Comparison of ENCODE assay signal across 29 cellular contexts in genomic region chr2:158207354-158207753, GRCh38.
"Had no signal": no experiment of that assay in that cellular context is flagged by ENCODE, and none has a peak within 500 bp of the region (broad histone marks: within the 10 kb centered on the region; RNA-seq: fewer than 3 reads in every experiment).

No MANE protein-coding gene starts in this region.

- H3K4me1 Mint-ChIP-seq: stimulated activated effector memory CD8-positive, alpha-beta T cell treated with anti-CD3 and anti-CD28 coated beads, Interleukin-12 subunit alpha, Interleukin-12 subunit beta, amount 100 ng/mL, for 72 hours had no signal

- FAIRE-seq: urothelium cell line had no signal

- H3K4me3 ChIP-seq: stomach, suprapubic skin, testis, thoracic aorta, thyroid gland, tibial artery, tibial nerve, transverse colon, upper lobe of left lung, upper lobe of right lung, uterus, vagina had no signal

- DNase-seq: stimulated activated CD4-positive, alpha-beta T cell treated with anti-CD3 and anti-CD28 coated beads, Interleukin-2, amount 100 ng/mL, for 48 hours; stimulated activated CD4-positive, alpha-beta T cell treated with anti-CD3 and anti-CD28 coated beads, Interleukin-4, amount 100 ng/mL, for 1 hour; stimulated activated CD4-positive, alpha-beta T cell treated with anti-CD3 and anti-CD28 coated beads, Interleukin-4, amount 100 ng/mL, for 24 hours; stimulated activated CD4-positive, alpha-beta T cell treated with anti-CD3 and anti-CD28 coated beads, Interleukin-4, amount 100 ng/mL, for 4 hours; stimulated activated CD8-positive, alpha-beta memory T cell treated with anti-CD3 and anti-CD28 coated beads, Interleukin-4, amount 100 ng/mL, for 48 hours; stimulated activated naive B cell treated with anti-CD40 and anti-IgM and Interleukin-4, amounts not matched to agents 10 μg/mL and 1 μg/mL and 100 μg/mL, for 72 hours; stimulated activated naive CD4-positive, alpha-beta T cell; stimulated activated naive CD4-positive, alpha-beta T cell treated with Interleukin-2 at 50 U/mL for 16 hours; stimulated activated naive CD8-positive, alpha-beta T cell treated with anti-CD3 and anti-CD28 coated beads, Interleukin-15, amount 100 ng/mL, for 72 hours; stimulated activated naive CD8-positive, alpha-beta T cell treated with anti-CD3 and anti-CD28 coated beads, Interleukin-15, Interleukin-2, amounts not matched to agents 100 U/mL and 50 U/mL, for 24 hours; stomach; substantia nigra; testis; thyroid gland; tibial artery; transverse colon; trophoblast cell; upper lobe of left lung; upper lobe of right lung; uterus had no signal

- H3K9me3 Mint-ChIP-seq: stimulated activated effector memory CD8-positive, alpha-beta T cell treated with anti-CD3 and anti-CD28 coated beads, Interleukin-12 subunit alpha, Interleukin-12 subunit beta, amount 100 ng/mL, for 72 hours; stimulated activated memory B cell treated with anti-CD40 and anti-IgM and Interleukin-4, amounts not matched to agents 10 μg/mL and 1 μg/mL and 100 μg/mL, for 72 hours; stimulated activated naive CD8-positive, alpha-beta T cell treated with anti-CD3 and anti-CD28 coated beads, Interleukin-15, amount 100 ng/mL, for 72 hours; stimulated activated naive CD8-positive, alpha-beta T cell treated with anti-CD3 and anti-CD28 coated beads, Interleukin-15, Interleukin-2, amounts not matched to agents 100 ng/mL and 50 ng/mL, for 24 hours; type B pancreatic cell had no signal

- H3K4me1 ChIP-seq: testis, thyroid gland, tibial artery, upper lobe of right lung, uterus had no signal

- H3K36me3 Mint-ChIP-seq: stimulated activated effector memory CD8-positive, alpha-beta T cell treated with anti-CD3 and anti-CD28 coated beads, Interleukin-12 subunit alpha, Interleukin-12 subunit beta, amount 100 ng/mL, for 72 hours; stimulated activated memory B cell treated with anti-CD40 and anti-IgM and Interleukin-4, amounts not matched to agents 10 μg/mL and 1 μg/mL and 100 μg/mL, for 72 hours; stimulated activated naive B cell treated with anti-CD40 and anti-IgM and Interleukin-4, amounts not matched to agents 10 μg/mL and 1 μg/mL and 100 μg/mL, for 72 hours; type B pancreatic cell had no signal

- ATAC-seq: stimulated activated effector memory CD8-positive, alpha-beta T cell treated with anti-CD3 and anti-CD28 coated beads, Interleukin-12 subunit alpha, Interleukin-12 subunit beta, amount 100 ng/mL, for 72 hours; stimulated activated memory B cell treated with anti-CD40 and anti-IgM and Interleukin-4, amounts not matched to agents 10 μg/mL and 1 μg/mL and 100 μg/mL, for 72 hours; stimulated activated naive B cell treated with anti-CD40 and anti-IgM and Interleukin-4, amounts not matched to agents 10 μg/mL and 1 μg/mL and 100 μg/mL, for 72 hours; stimulated activated naive CD8-positive, alpha-beta T cell treated with anti-CD3 and anti-CD28 coated beads, Interleukin-15, amount 100 ng/mL, for 72 hours; stimulated activated naive CD8-positive, alpha-beta T cell treated with anti-CD3 and anti-CD28 coated beads, Interleukin-15, Interleukin-2, amounts not matched to agents 100 U/mL and 50 U/mL, for 24 hours; upper lobe of right lung had no signal

- H3K36me3 ChIP-seq: stomach, suprapubic skin, thoracic aorta, thyroid gland, tibial artery, tibial nerve, transverse colon, upper lobe of left lung, upper lobe of right lung, uterus, vagina had no signal

- H3K27ac Mint-ChIP-seq: stimulated activated effector memory CD8-positive, alpha-beta T cell treated with anti-CD3 and anti-CD28 coated beads, Interleukin-12 subunit alpha, Interleukin-12 subunit beta, amount 100 ng/mL, for 72 hours; stimulated activated memory B cell treated with anti-CD40 and anti-IgM and Interleukin-4, amounts not matched to agents 10 μg/mL and 1 μg/mL and 100 μg/mL, for 72 hours; stimulated activated naive B cell treated with anti-CD40 and anti-IgM and Interleukin-4, amounts not matched to agents 10 μg/mL and 1 μg/mL and 100 μg/mL, for 72 hours; stimulated activated naive CD8-positive, alpha-beta T cell treated with anti-CD3 and anti-CD28 coated beads, Interleukin-15, amount 100 ng/mL, for 72 hours; stimulated activated naive CD8-positive, alpha-beta T cell treated with anti-CD3 and anti-CD28 coated beads, Interleukin-15, Interleukin-2, amounts not matched to agents 100 ng/mL and 50 ng/mL, for 24 hours; type B pancreatic cell had no signal

- H3K27ac ChIP-seq: stomach, suprapubic skin, testis, thoracic aorta, thyroid gland, tibial artery, tibial nerve, transverse colon, upper lobe of left lung, upper lobe of right lung, uterus, vagina had no signal

- H3K27me3 Mint-ChIP-seq: stimulated activated memory B cell treated with anti-CD40 and anti-IgM and Interleukin-4, amounts not matched to agents 10 μg/mL and 1 μg/mL and 100 μg/mL, for 72 hours; stimulated activated naive B cell treated with anti-CD40 and anti-IgM and Interleukin-4, amounts not matched to agents 10 μg/mL and 1 μg/mL and 100 μg/mL, for 72 hours had no signal

- H3K9me3 ChIP-seq: stomach, suprapubic skin, testis, thoracic aorta, thyroid gland, tibial artery, tibial nerve, transverse colon, upper lobe of left lung, upper lobe of right lung, uterus, vagina had no signal

- H3K4me3 Mint-ChIP-seq: stimulated activated effector memory CD8-positive, alpha-beta T cell treated with anti-CD3 and anti-CD28 coated beads, Interleukin-12 subunit alpha, Interleukin-12 subunit beta, amount 100 ng/mL, for 72 hours; stimulated activated memory B cell treated with anti-CD40 and anti-IgM and Interleukin-4, amounts not matched to agents 10 μg/mL and 1 μg/mL and 100 μg/mL, for 72 hours; stimulated activated naive B cell treated with anti-CD40 and anti-IgM and Interleukin-4, amounts not matched to agents 10 μg/mL and 1 μg/mL and 100 μg/mL, for 72 hours; stimulated activated naive CD8-positive, alpha-beta T cell treated with anti-CD3 and anti-CD28 coated beads, Interleukin-15, amount 100 ng/mL, for 72 hours; stimulated activated naive CD8-positive, alpha-beta T cell treated with anti-CD3 and anti-CD28 coated beads, Interleukin-15, Interleukin-2, amounts not matched to agents 100 ng/mL and 50 ng/mL, for 24 hours; type B pancreatic cell had no signal

- H3K27me3 ChIP-seq: stomach, suprapubic skin, testis, thyroid gland, tibial artery, tibial nerve, transverse colon, upper lobe of left lung, upper lobe of right lung, uterus, vagina had no signal
